8 cellular contexts compared by ENCODE assay signal in the genomic region with DNA sequence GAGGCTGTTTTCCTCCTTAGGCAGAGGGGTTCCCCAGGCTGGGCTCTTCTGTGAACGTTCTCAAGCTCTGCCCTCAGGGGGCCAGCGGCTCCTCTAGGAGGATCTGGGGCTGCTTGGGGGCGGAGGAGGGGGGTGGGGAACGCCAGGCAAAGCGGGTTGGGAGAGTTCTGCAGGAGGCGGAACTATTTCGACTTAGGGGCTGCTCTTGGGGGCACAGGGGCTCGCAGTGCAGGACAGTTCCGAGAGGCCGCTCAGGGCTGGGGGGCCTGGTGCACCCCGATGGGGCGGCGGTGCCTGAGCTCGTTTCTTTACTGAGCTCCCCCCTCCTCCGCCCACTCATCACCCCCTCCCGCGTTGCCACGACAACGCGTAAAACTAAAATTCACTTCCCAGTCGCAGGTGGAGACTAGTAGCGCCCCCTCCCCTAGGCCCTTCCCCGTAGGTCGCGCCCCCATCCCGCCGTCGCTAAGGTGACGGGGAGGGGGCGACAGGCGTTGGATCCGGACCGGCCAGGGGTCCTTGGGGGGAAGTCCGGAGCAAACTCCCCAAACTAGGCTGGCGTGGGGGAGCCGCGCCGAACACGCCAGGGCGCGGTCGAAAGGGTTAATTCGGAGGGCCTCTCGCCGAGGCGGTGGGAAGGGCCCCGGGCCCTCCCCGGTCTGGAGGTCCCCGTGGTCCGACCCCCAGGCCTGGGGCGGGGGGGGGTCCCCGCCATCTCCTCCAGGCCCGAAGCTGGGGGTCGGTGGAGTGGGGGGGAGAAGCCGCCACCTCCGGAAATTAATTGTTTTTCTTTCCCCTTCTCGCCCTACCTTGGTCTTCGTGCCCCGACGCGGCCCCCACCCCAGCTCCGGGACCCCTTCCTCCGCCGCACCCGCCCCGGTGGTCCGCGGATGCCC. TPM values are rescaled to one million over a fixed set of nuclear protein-coding genes. Genes with fewer than 3 reads are reported as not detected.
DNase-seq lines count a peak whose midpoint lies in the region; ATAC-seq lines count a peak whose summit lies in the region.

No MANE protein-coding gene starts in this region.

- peaks cover 5% of the 10 kb centered on the region for H3K4me1 Mint-ChIP-seq in activated T-cell treated with anti-CD3 and anti-CD28 coated beads, Interleukin-2, amount 50 U/mL, for 4 hours (ENCODE audit: low read depth)

- H3K4me1 ChIP-seq in iPS-18a (ENCODE audit: control insufficient read depth, low read depth, low read length), result peaks cover 5% of the 10 kb centered on the region
- peaks cover 3% of the 10 kb centered on the region for H3K4me1 ChIP-seq in skeletal muscle satellite cell (ENCODE audit: control insufficient read depth, insufficient read depth, low read length)

- peak; percentile 91 for DNase-seq in H7
- peak; percentile 27 for DNase-seq in activated T-cell treated with anti-CD3 and anti-CD28 coated beads, Interleukin-2, amount 50 U/mL, for 4 hours
- DNase-seq in OCI-M1 (lab: John Stamatoyannopoulos, UW), result no peak
- DNase-seq in dedifferentiated amniotic fluid mesenchymal stem cell (ENCODE audit: extremely low spot score), result no peak
- DNase-seq in NCI-H446 treated with DMSO at 0.1 percent for 48 hours (lab: John Stamatoyannopoulos, UW), result no peak
- DNase-seq in NCI-H1105 treated with DMSO at 0.1 percent for 48 hours (lab: John Stamatoyannopoulos, UW), result no peak

- H3K9ac ChIP-seq in iPS-18a (ENCODE audit: low read length) (peak overlapping the region; percentile 32), skeletal muscle satellite cell (ENCODE audit: low read depth, low read length) (no peak overlapping the region)

- H3K36me3 ChIP-seq in H7 (replicated peaks; ENCODE audit: control insufficient read depth, insufficient read depth, low read length), result no peaks in the 10 kb centered on the region
- no peaks in the 10 kb centered on the region for H3K36me3 ChIP-seq in iPS-18a (ENCODE audit: control insufficient read depth, low read depth, low read length)
- H3K36me3 ChIP-seq in skeletal muscle satellite cell (ENCODE audit: insufficient read depth, low read length), result no peaks in the 10 kb centered on the region

- H3K27me3 Mint-ChIP-seq in activated T-cell treated with anti-CD3 and anti-CD28 coated beads, Interleukin-2, amount 50 U/mL, for 4 hours (ENCODE audit: low read depth), result peaks cover 50% of the 10 kb centered on the region

- H3K36me3 Mint-ChIP-seq in activated T-cell treated with anti-CD3 and anti-CD28 coated beads, Interleukin-2, amount 50 U/mL, for 4 hours (ENCODE audit: insufficient read depth), result no peaks in the 10 kb centered on the region

- ATAC-seq in activated T-cell treated with anti-CD3 and anti-CD28 coated beads, Interleukin-2, amount 50 U/mL, for 4 hours, result no peak

- H3K9me3 ChIP-seq in iPS-18a (ENCODE audit: control insufficient read depth, low read depth, low read length) (no peaks in the 10 kb centered on the region), skeletal muscle satellite cell (replicated peaks; ENCODE audit: low read length) (no peaks in the 10 kb centered on the region)

- H3K4me2 ChIP-seq in skeletal muscle satellite cell (ENCODE audit: low read length), result peak overlapping the region; percentile 54

- no peaks in the 10 kb centered on the region for H3K9me3 Mint-ChIP-seq in activated T-cell treated with anti-CD3 and anti-CD28 coated beads, Interleukin-2, amount 50 U/mL, for 4 hours

- H3K4me3 ChIP-seq in H7 (ENCODE audit: insufficient read depth, low read depth, low read length) (peak overlapping the region; percentile 53), iPS-18a (ENCODE audit: low read length) (peak overlapping the region; percentile 57), skeletal muscle satellite cell (ENCODE audit: low read length) (no peak overlapping the region)

- peak overlapping the region; percentile 53 for H3K4me3 Mint-ChIP-seq in activated T-cell treated with anti-CD3 and anti-CD28 coated beads, Interleukin-2, amount 50 U/mL, for 4 hours

- H3K27me3 ChIP-seq in H7 (ENCODE audit: control insufficient read depth, insufficient read depth, low read length), result peaks cover 36% of the 10 kb centered on the region
- peaks cover 19% of the 10 kb centered on the region for H3K27me3 ChIP-seq in iPS-18a (ENCODE audit: control insufficient read depth, insufficient read depth, low read length)
- H3K27me3 ChIP-seq in skeletal muscle satellite cell (ENCODE audit: control insufficient read depth, insufficient read depth, low read length), result peaks cover 27% of the 10 kb centered on the region

- no peak overlapping the region for H3K27ac ChIP-seq in iPS-18a (ENCODE audit: low read length)

RNA-seq across cellular contexts. Expression of gene SHANK3, which starts 0.9 kb away (rescaled TPM):
- total RNA-seq in H7 (2014; rRNA removed; shearing (Covaris generic)), result 1.8 and 2.1 TPM in 2 replicates
- total RNA-seq in activated T-cell treated with anti-CD3 and anti-CD28 coated beads, Interleukin-2, amount 50 U/mL, for 4 hours, result under 1 TPM; 0.05 to 0.24 (median 0.08) TPM
- total RNA-seq in skeletal muscle satellite cell (2012; rRNA removed), result 1.0 and 1.5 TPM in 2 replicates

RNA-seq across cellular contexts. Expression of gene ARSA, which starts 45.5 kb away (rescaled TPM):
- 9.5 and 11.3 TPM in 2 replicates for total RNA-seq in H7 (2014; rRNA removed; shearing (Covaris generic))
- total RNA-seq in activated T-cell treated with anti-CD3 and anti-CD28 coated beads, Interleukin-2, amount 50 U/mL, for 4 hours, result 10 to 100 TPM; 10.5 to 13.1 (median 11.0) TPM
- total RNA-seq in skeletal muscle satellite cell (2012; rRNA removed), result 17.5 and 22.5 TPM in 2 replicates

Comparison
In these comparisons a context has a peak if more than half of its experiments do, and no peak if none do; other contexts are left out.
1. DNase-seq: peak in H7 (single experiment) and activated T-cell treated with anti-CD3 and anti-CD28 coated beads, Interleukin-2, amount 50 U/mL, for 4 hours (single experiment); none in OCI-M1 (single experiment), dedifferentiated amniotic fluid mesenchymal stem cell (single experiment), NCI-H446 treated with DMSO at 0.1 percent for 48 hours (single experiment) and NCI-H1105 treated with DMSO at 0.1 percent for 48 hours (single experiment).